ENCODE assay signal across 8 cellular contexts in genomic region chr3:174439621-174440349, GRCh38.
DNase-seq lines count a peak whose midpoint lies in the region; ATAC-seq and FAIRE-seq lines count a peak whose summit lies in the region.

No MANE protein-coding gene starts in this region.

- H3K4me1 Mint-ChIP-seq in activated naive CD4-positive, alpha-beta T cell treated with anti-CD3 and anti-CD28 coated beads for 36 hours (ENCODE audit: low read depth), result peaks cover 11% of the 10 kb centered on the region

- no peaks in the 10 kb centered on the region for H3K36me3 Mint-ChIP-seq in activated naive CD4-positive, alpha-beta T cell treated with anti-CD3 and anti-CD28 coated beads for 36 hours (ENCODE audit: low read depth)
- H3K36me3 Mint-ChIP-seq in activated naive CD4-positive, alpha-beta T cell treated with anti-CD3 and anti-CD28 coated beads, Interleukin-2, amount 50 U/mL, for 72 hours, result peaks cover 6 to 11% of the 10 kb centered on the region in 2 donors

- no peak for ATAC-seq in activated naive CD4-positive, alpha-beta T cell treated with anti-CD3 and anti-CD28 coated beads, Interleukin-2, amount 50 U/mL, for 72 hours
- ATAC-seq in HG02763 (IDR thresholded peaks at IDR 0.05; ENCODE audit: unreplicated experiment) (no peak), GM21717 (IDR thresholded peaks at IDR 0.05; ENCODE audit: unreplicated experiment) (no peak)

- intact Hi-C loops in activated naive CD4-positive, alpha-beta T cell treated with anti-CD3 and anti-CD28 coated beads for 36 hours (cut with micrococcal nuclease), result no loop called here

- no peak for DNase-seq in activated naive CD4-positive, alpha-beta T cell treated with anti-CD3 and anti-CD28 coated beads for 36 hours
- DNase-seq in activated naive CD4-positive, alpha-beta T cell treated with anti-CD3 and anti-CD28 coated beads, Interleukin-2, amount 50 U/mL, for 72 hours (ENCODE audit: low spot score in 2 of 2), result no peak
- peak; percentile 76 for DNase-seq in RKO (ENCODE audit: low spot score)
- DNase-seq in mucosa of gallbladder (ENCODE audit: low spot score), result peak; percentile 25
- DNase-seq in urothelium cell line (ENCODE audit: low spot score), result peak; percentile 28

- CTCF ChIA-PET in activated naive CD4-positive, alpha-beta T cell treated with anti-CD3 and anti-CD28 coated beads for 36 hours (lab: Charles Lee), result no interaction called here

- H3K9me3 Mint-ChIP-seq in activated naive CD4-positive, alpha-beta T cell treated with anti-CD3 and anti-CD28 coated beads for 36 hours, result no peaks in the 10 kb centered on the region
- H3K9me3 Mint-ChIP-seq in activated naive CD4-positive, alpha-beta T cell treated with anti-CD3 and anti-CD28 coated beads, Interleukin-2, amount 50 U/mL, for 72 hours, result peaks cover 0 to 6% of the 10 kb centered on the region in 2 donors

- H3K4me3 Mint-ChIP-seq in activated naive CD4-positive, alpha-beta T cell treated with anti-CD3 and anti-CD28 coated beads for 36 hours, result peak overlapping the region; percentile 0

- H3K27me3 Mint-ChIP-seq in activated naive CD4-positive, alpha-beta T cell treated with anti-CD3 and anti-CD28 coated beads for 36 hours (ENCODE audit: low read depth), result peaks cover 22% of the 10 kb centered on the region

- FAIRE-seq in endometrium (lab: Jason Lieb, UNC) (peak; percentile 77), urothelium cell line (lab: Jason Lieb, UNC) (no peak)

- H3K27ac Mint-ChIP-seq in activated naive CD4-positive, alpha-beta T cell treated with anti-CD3 and anti-CD28 coated beads for 36 hours, result no peak overlapping the region
- no peak overlapping the region for H3K27ac Mint-ChIP-seq in activated naive CD4-positive, alpha-beta T cell treated with anti-CD3 and anti-CD28 coated beads, Interleukin-2, amount 50 U/mL, for 72 hours

Comparison
In these comparisons a context has a peak if more than half of its experiments do, and no peak if none do; other contexts are left out.
1. DNase-seq: peak in RKO (single experiment), mucosa of gallbladder (single experiment) and urothelium cell line (single experiment); none in activated naive CD4-positive, alpha-beta T cell treated with anti-CD3 and anti-CD28 coated beads for 36 hours (single experiment) and activated naive CD4-positive, alpha-beta T cell treated with anti-CD3 and anti-CD28 coated beads, Interleukin-2, amount 50 U/mL, for 72 hours (0 of 2).